Comparison of ENCODE assay signal across 15 cellular contexts in genomic region chr2:152486048-152486736, GRCh38.
DNase-seq lines count a peak whose midpoint lies in the region; ATAC-seq and TF ChIP-seq lines count a peak whose summit lies in the region.
"Had no signal": no experiment of that assay in that cellular context is flagged by ENCODE, and none has a peak within 500 bp of the region (broad histone marks: within the 10 kb centered on the region; RNA-seq: fewer than 3 reads in every experiment).

No MANE protein-coding gene starts in this region.

- H3K4me3 ChIP-seq in dorsolateral prefrontal cortex, result peak overlapping the region in 5 of 59 donors; percentile 3 to 27 (median 10)
- H3K4me3 ChIP-seq: SJCRH30, thoracic aorta had no signal

- no peak overlapping the region for H3K4me3 Mint-ChIP-seq in activated T-cell treated with anti-CD3 and anti-CD28 coated beads, Interleukin-2, amount 50 U/mL, for 4 hours
- H3K4me3 Mint-ChIP-seq: memory B cell had no signal

- TF ChIP-seq CTCF in dorsolateral prefrontal cortex (IDR thresholded peaks at IDR 0.05 in 54 of 56, conservative IDR thresholded peaks at IDR 0.05 in 2 of 56; ENCODE audit: low read depth in 1 of 56, partially characterized antibody in 56 of 56), result no peak

- H3K36me3 Mint-ChIP-seq in activated T-cell treated with anti-CD3 and anti-CD28 coated beads, Interleukin-2, amount 50 U/mL, for 4 hours (ENCODE audit: insufficient read depth), result no peaks in the 10 kb centered on the region
- H3K36me3 Mint-ChIP-seq: memory B cell had no signal

- H3K27ac ChIP-seq in dorsolateral prefrontal cortex (peak overlapping the region; percentile 17 to 99 (median 84)), temporal lobe (ENCODE audit: low read depth, low read length) (peak overlapping the region; percentile 63)
- H3K27ac ChIP-seq: 22Rv1, SJCRH30 had no signal

- H3K9me3 Mint-ChIP-seq in activated T-cell treated with anti-CD3 and anti-CD28 coated beads, Interleukin-2, amount 50 U/mL, for 4 hours, result no peaks in the 10 kb centered on the region
- H3K9me3 Mint-ChIP-seq: memory B cell had no signal

- H3K27me3 Mint-ChIP-seq in activated T-cell treated with anti-CD3 and anti-CD28 coated beads, Interleukin-2, amount 50 U/mL, for 4 hours (ENCODE audit: low read depth), result peaks cover 10% of the 10 kb centered on the region

- no peaks in the 10 kb centered on the region for H3K27me3 ChIP-seq in dorsolateral prefrontal cortex
- H3K27me3 ChIP-seq: SJCRH30 had no signal

- intact Hi-C loops in dorsolateral prefrontal cortex (cut with DNase I), result no loop called here

- peak; percentile 53 for DNase-seq in DMS53 (lab: John Stamatoyannopoulos, UW)
- DNase-seq in DMS53 treated with DMSO at 0.1 percent for 48 hours (lab: John Stamatoyannopoulos, UW; ENCODE audit: unreplicated experiment), result no peak
- DNase-seq in dorsolateral prefrontal cortex, result no peak
- peak; percentile 81 for DNase-seq in medulla oblongata (ENCODE audit: extremely low spot score)
- DNase-seq in activated T-cell treated with anti-CD3 and anti-CD28 coated beads, Interleukin-2, amount 50 U/mL, for 4 hours, result no peak
- DNase-seq: activated CD4-positive, alpha-beta T cell treated with anti-CD3 and anti-CD28 coated beads, Interleukin-2, amount 50 U/mL, for 48 hours; NCI-H2029 treated with DMSO at 0.1 percent for 48 hours; SJCRH30; stimulated activated CD4-positive, alpha-beta T cell treated with anti-CD3 and anti-CD28 coated beads, Interleukin-1b, Interleukin-23, amount 100 ng/mL, for 48 hours had no signal

- ATAC-seq in GM18870 (IDR thresholded peaks at IDR 0.05; ENCODE audit: unreplicated experiment), result no peak
- ATAC-seq in HG02623 (IDR thresholded peaks at IDR 0.05; ENCODE audit: unreplicated experiment), result no peak
- no peak for ATAC-seq in activated T-cell treated with anti-CD3 and anti-CD28 coated beads, Interleukin-2, amount 50 U/mL, for 4 hours

- H3K4me1 Mint-ChIP-seq in activated T-cell treated with anti-CD3 and anti-CD28 coated beads, Interleukin-2, amount 50 U/mL, for 4 hours (ENCODE audit: low read depth), result no peaks in the 10 kb centered on the region

Comparison
In these comparisons a context has a peak if more than half of its experiments do, and no peak if none do; other contexts are left out.
1. DNase-seq: peak in DMS53 (single experiment) and medulla oblongata (single experiment); none in DMS53 treated with DMSO at 0.1 percent for 48 hours (single experiment), dorsolateral prefrontal cortex (0 of 10) and activated T-cell treated with anti-CD3 and anti-CD28 coated beads, Interleukin-2, amount 50 U/mL, for 4 hours (single experiment).